In the genomic region with DNA sequence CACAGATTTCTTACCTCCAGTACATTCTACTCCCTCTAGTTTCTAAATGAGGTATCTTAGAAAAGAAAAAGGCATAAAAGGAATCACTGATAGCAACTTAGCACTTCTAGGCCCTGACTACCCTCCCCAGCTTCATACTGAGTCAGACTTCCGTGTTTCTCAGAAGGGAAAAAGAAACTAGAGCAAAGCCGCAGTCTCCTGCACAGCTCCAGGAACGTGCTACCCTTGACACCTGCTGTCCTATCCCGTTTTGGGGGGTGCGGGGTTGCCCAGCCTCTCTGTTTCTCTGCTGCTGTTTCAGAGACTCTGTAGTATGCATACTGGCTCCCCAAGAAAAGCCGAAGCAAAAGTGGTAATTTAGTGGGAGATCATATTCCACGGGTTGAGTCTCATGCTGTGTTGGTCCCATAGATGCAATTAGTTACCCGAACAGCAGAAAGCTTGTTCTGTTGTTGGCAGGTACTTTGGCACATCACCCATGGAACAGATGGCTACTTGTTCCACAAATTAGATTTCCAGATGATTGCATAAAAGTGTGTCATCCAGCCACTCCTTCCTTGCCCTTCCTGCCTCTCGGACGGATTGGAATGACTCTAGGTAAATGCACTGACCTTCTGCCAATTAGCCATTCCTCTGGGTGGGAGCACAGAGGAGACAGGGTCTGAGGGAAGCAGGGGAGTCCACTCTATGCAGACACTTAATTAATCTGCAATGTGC, we compare ENCODE assay signal across 10 cellular contexts.
A peak's percentile ranks its signal among the peaks of the same experiment; 100 is the strongest.
DNase-seq lines count a peak whose midpoint lies in the region; ATAC-seq and TF ChIP-seq lines count a peak whose summit lies in the region.
"Had no signal": no experiment of that assay in that cellular context is flagged by ENCODE, and none has a peak within 500 bp of the region (broad histone marks: within the 10 kb centered on the region; RNA-seq: fewer than 3 reads in every experiment).

No MANE protein-coding gene starts in this region.

- H4K20me1 ChIP-seq in Karpas-422 (ENCODE audit: insufficient read depth, low read depth, low read length): no peaks in the 10 kb centered on the region

- H3K4me1 ChIP-seq in Karpas-422 (ENCODE audit: low read length) (peaks cover 3% of the 10 kb centered on the region; the same call in 1 of the 2 replicates), upper lobe of left lung (no peaks in the 10 kb centered on the region)
- H3K4me1 ChIP-seq: uterus had no signal

- H3K27me3 ChIP-seq in Karpas-422 (ENCODE audit: low read length) (no peaks in the 10 kb centered on the region; the same call in 1 of the 2 replicates), H7 (ENCODE audit: control insufficient read depth, insufficient read depth, low read length) (no peaks in the 10 kb centered on the region; the same call in 1 of the 2 replicates), upper lobe of left lung (no peaks in the 10 kb centered on the region)
- H3K27me3 ChIP-seq: uterus had no signal

- no peaks in the 10 kb centered on the region for H3K36me3 ChIP-seq in Karpas-422 (ENCODE audit: insufficient read depth, low read length)
- H3K36me3 ChIP-seq in H7 (replicated peaks; ENCODE audit: control insufficient read depth, insufficient read depth, low read length): no peaks in the 10 kb centered on the region
- no peaks in the 10 kb centered on the region for H3K36me3 ChIP-seq in upper lobe of left lung
- H3K36me3 ChIP-seq: uterus had no signal

- no peak for ATAC-seq in upper lobe of left lung (ENCODE audit: low FRiP score in 2 of 2)
- no peak for ATAC-seq in GM21360 (IDR thresholded peaks at IDR 0.05; ENCODE audit: unreplicated experiment)

- in situ Hi-C loops in GM13976 (cut with MboI; ENCODE audit: low sequenced_read_pairs, unreplicated experiment): no loop called here

- H3K36me3 Mint-ChIP-seq in T-helper 1 cell treated with Interleukin-12 subunit alpha and Interleukin-12 subunit beta and Interleukin-4 antibody, amounts not matched to agents 30 μg/mL and 1 μg/mL, for 36 hours (ENCODE audit: low read depth): peaks cover 42% of the 10 kb centered on the region
- H3K36me3 Mint-ChIP-seq: mesothelial cell of epicardium had no signal

- no peak overlapping the region for H3K9ac ChIP-seq in Karpas-422 (ENCODE audit: low read length)

- DNase-seq in Karpas-422 (no peak), H7 (no peak), upper lobe of left lung (no peak), GM13976 (ENCODE audit: low spot score) (no peak)
- peak; percentile 65 for DNase-seq in activated naive CD4-positive, alpha-beta T cell treated with anti-CD3 and anti-CD28 coated beads, Interleukin-2, amount 50 U/mL, for 16 hours
- peak; percentile 26 to 51 (median 43) for DNase-seq in stimulated activated CD4-positive, alpha-beta T cell treated with anti-CD3 and anti-CD28 coated beads, TNF-alpha, amount 100 ng/mL, for 24 hours (ENCODE audit: low read depth in 3 of 3)
- DNase-seq: uterus had no signal

- H3K27me3 Mint-ChIP-seq in T-helper 1 cell treated with Interleukin-12 subunit alpha and Interleukin-12 subunit beta and Interleukin-4 antibody, amounts not matched to agents 30 μg/mL and 1 μg/mL, for 36 hours (ENCODE audit: low read depth): no peaks in the 10 kb centered on the region

- no peak for TF ChIP-seq CTCF in upper lobe of left lung (IDR thresholded peaks at IDR 0.05)
- TF ChIP-seq CTCF in GM13976 (IDR thresholded peaks at IDR 0.05; ENCODE audit: borderline replicate concordance, control extremely low read depth, extremely low read depth, insufficient read depth, missing control alignments): no peak

- H3K4me1 Mint-ChIP-seq in T-helper 1 cell treated with Interleukin-12 subunit alpha and Interleukin-12 subunit beta and Interleukin-4 antibody, amounts not matched to agents 30 μg/mL and 1 μg/mL, for 36 hours (ENCODE audit: low read depth): peaks cover 58% of the 10 kb centered on the region
- H3K4me1 Mint-ChIP-seq: mesothelial cell of epicardium had no signal

- no peak for TF ChIP-seq POLR2A in upper lobe of left lung (IDR thresholded peaks at IDR 0.05)

- H3K4me3 ChIP-seq in Karpas-422 (ENCODE audit: low read length) (no peak overlapping the region), H7 (ENCODE audit: insufficient read depth, low read depth, low read length) (no peak overlapping the region), upper lobe of left lung (no peak overlapping the region)
- H3K4me3 ChIP-seq: uterus had no signal

- TF ChIP-seq EP300 in upper lobe of left lung (IDR thresholded peaks at IDR 0.05): no peak

- H3K4me3 Mint-ChIP-seq in T-helper 1 cell treated with Interleukin-12 subunit alpha and Interleukin-12 subunit beta and Interleukin-4 antibody, amounts not matched to agents 30 μg/mL and 1 μg/mL, for 36 hours: peak overlapping the region; percentile 32
- H3K4me3 Mint-ChIP-seq: mesothelial cell of epicardium had no signal

- H3K27ac ChIP-seq in Karpas-422 (ENCODE audit: low read length): no peak overlapping the region
- no peak overlapping the region for H3K27ac ChIP-seq in upper lobe of left lung
- H3K27ac ChIP-seq: uterus had no signal

- H2AFZ ChIP-seq in Karpas-422 (ENCODE audit: low read length): no peak overlapping the region

- no peaks in the 10 kb centered on the region for H3K79me2 ChIP-seq in Karpas-422 (ENCODE audit: low read length)

- H3K4me2 ChIP-seq in Karpas-422 (ENCODE audit: low read depth, low read length, poor library complexity, severe bottlenecking): peak overlapping the region; percentile 9

- peak overlapping the region; percentile 95 for H3K27ac Mint-ChIP-seq in T-helper 1 cell treated with Interleukin-12 subunit alpha and Interleukin-12 subunit beta and Interleukin-4 antibody, amounts not matched to agents 30 μg/mL and 1 μg/mL, for 36 hours
- H3K27ac Mint-ChIP-seq: mesothelial cell of epicardium had no signal

- no peaks in the 10 kb centered on the region for H3K9me3 ChIP-seq in Karpas-422 (ENCODE audit: low read length)
- H3K9me3 ChIP-seq in upper lobe of left lung: no peaks in the 10 kb centered on the region
- H3K9me3 ChIP-seq: uterus had no signal

- H3K9me2 ChIP-seq in Karpas-422 (replicated peaks; ENCODE audit: insufficient read depth, low read length): no peaks in the 10 kb centered on the region

- peaks cover 45% of the 10 kb centered on the region for H3K9me3 Mint-ChIP-seq in T-helper 1 cell treated with Interleukin-12 subunit alpha and Interleukin-12 subunit beta and Interleukin-4 antibody, amounts not matched to agents 30 μg/mL and 1 μg/mL, for 36 hours

- WGBS in upper lobe of left lung, 2 donors: 87 to 93% methylated on average over 10 of the region's 10 CpGs

Comparison
In these comparisons a context has a peak if more than half of its experiments do, and no peak if none do; other contexts are left out.
1. DNase-seq: peak in activated naive CD4-positive, alpha-beta T cell treated with anti-CD3 and anti-CD28 coated beads, Interleukin-2, amount 50 U/mL, for 16 hours (single experiment) and stimulated activated CD4-positive, alpha-beta T cell treated with anti-CD3 and anti-CD28 coated beads, TNF-alpha, amount 100 ng/mL, for 24 hours (3 of 3); none in Karpas-422 (single experiment), H7 (single experiment), upper lobe of left lung (0 of 2) and GM13976 (single experiment).